ENCODE assay signal across 8 cellular contexts in the genomic region with DNA sequence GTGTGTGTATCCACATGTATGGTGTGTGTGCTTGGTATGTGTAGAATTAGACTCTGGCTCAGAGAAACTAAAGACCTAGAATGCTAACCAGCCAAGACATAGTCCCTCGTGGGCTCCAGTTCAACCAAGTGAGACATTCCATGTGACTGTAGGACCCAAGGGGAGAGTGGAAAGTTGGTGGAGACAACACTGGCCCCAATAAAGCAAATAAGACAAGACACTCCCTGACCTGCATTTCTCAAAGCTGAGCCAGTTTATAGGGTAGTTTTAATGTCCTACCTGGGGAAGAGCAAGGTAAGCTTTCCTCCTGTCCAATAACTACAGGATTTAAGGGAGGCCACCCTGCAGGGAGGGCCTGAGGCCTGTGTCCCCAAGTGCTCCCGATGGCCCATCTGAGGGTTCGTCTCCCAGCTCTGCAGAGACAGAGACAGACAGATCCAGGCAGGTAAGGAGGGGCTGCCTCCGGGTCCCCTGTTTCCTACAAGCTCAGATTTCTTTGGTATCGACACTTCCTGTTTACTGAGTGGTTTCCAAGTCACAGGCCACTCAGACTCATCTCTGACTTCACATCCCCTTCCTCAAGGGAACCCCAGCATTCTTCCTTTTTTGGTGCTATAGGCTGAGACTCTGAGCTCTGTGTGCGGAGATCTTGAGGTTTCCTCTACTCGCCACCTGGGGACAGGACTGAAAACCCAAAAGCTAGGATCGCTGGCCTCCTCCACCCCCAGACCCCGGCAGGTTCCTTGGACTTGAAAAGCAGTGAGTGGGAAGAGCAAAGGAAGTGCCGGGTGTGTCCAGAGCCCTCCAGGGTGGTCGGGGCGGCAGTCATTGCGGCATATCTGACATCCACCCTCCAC. TPM values are rescaled to one million over a fixed set of nuclear protein-coding genes. Genes with fewer than 3 reads are reported as not detected.
DNase-seq lines count a peak whose midpoint lies in the region; ATAC-seq lines count a peak whose summit lies in the region.

No MANE protein-coding gene starts in this region.

- peaks cover 74% of the 10 kb centered on the region for H3K4me1 Mint-ChIP-seq in activated T-cell treated with anti-CD3 and anti-CD28 coated beads, Interleukin-2, amount 50 U/mL, for 72 hours (ENCODE audit: low read depth)
- H3K4me1 Mint-ChIP-seq in immature natural killer cell, result peaks cover 53 to 54% of the 10 kb centered on the region in 2 donors

- peak overlapping the region; percentile 97 to 99 for H3K4me3 Mint-ChIP-seq in activated T-cell treated with anti-CD3 and anti-CD28 coated beads, Interleukin-2, amount 50 U/mL, for 72 hours
- H3K4me3 Mint-ChIP-seq in immature natural killer cell, result peak overlapping the region; percentile 88 to 95 (median 91)

- peak overlapping the region; percentile 99 for H3K27ac Mint-ChIP-seq in activated T-cell treated with anti-CD3 and anti-CD28 coated beads, Interleukin-2, amount 50 U/mL, for 72 hours
- H3K27ac Mint-ChIP-seq in immature natural killer cell, result peak overlapping the region; percentile 97 to 100 (median 99)

- no peaks in the 10 kb centered on the region for H3K9me3 ChIP-seq in stomach smooth muscle (ENCODE audit: control insufficient read depth in 2 of 2, low read length in 2 of 2)

- peak; percentile 65 for DNase-seq in CMK (ENCODE audit: low read depth)
- peak; percentile 14 for DNase-seq in HK-2 (ENCODE audit: unreplicated experiment)
- DNase-seq in activated T-cell treated with anti-CD3 and anti-CD28 coated beads, Interleukin-2, amount 50 U/mL, for 72 hours, result peak; percentile 58 to 59
- DNase-seq in immature natural killer cell, result peak; percentile 74 to 78 (median 76)
- DNase-seq in SW 1271 (lab: John Stamatoyannopoulos, UW), result no peak
- DNase-seq in HuH-7.5 (ENCODE audit: low spot score), result no peak

- peak overlapping the region; percentile 55 for H3K27ac ChIP-seq in stomach smooth muscle (ENCODE audit: low read length)

- ATAC-seq in GM21360 (IDR thresholded peaks at IDR 0.05; ENCODE audit: unreplicated experiment), result peak; percentile 40
- peak; percentile 76 to 82 for ATAC-seq in activated T-cell treated with anti-CD3 and anti-CD28 coated beads, Interleukin-2, amount 50 U/mL, for 72 hours (replicated peaks in 1 of 2)

- H3K36me3 ChIP-seq in stomach smooth muscle (ENCODE audit: control insufficient read depth in 2 of 2, insufficient read depth in 2 of 2, low read length in 2 of 2), result no peaks in the 10 kb centered on the region

- peak overlapping the region in 1 of 2 donors; percentile 29 for H3K4me3 ChIP-seq in stomach smooth muscle (ENCODE audit: low read length in 2 of 2)

- H3K27me3 Mint-ChIP-seq in activated T-cell treated with anti-CD3 and anti-CD28 coated beads, Interleukin-2, amount 50 U/mL, for 72 hours (ENCODE audit: low read depth), result no peaks in the 10 kb centered on the region
- peaks cover 4 to 13% (median 8%) of the 10 kb centered on the region in 3 donors for H3K27me3 Mint-ChIP-seq in immature natural killer cell (ENCODE audit: low read depth in 3 of 3)

- peaks cover 5 to 11% of the 10 kb centered on the region in 2 donors for H3K36me3 Mint-ChIP-seq in activated T-cell treated with anti-CD3 and anti-CD28 coated beads, Interleukin-2, amount 50 U/mL, for 72 hours (ENCODE audit: insufficient read depth in 2 of 2)
- H3K36me3 Mint-ChIP-seq in immature natural killer cell, result no peaks in the 10 kb centered on the region

- H3K9ac ChIP-seq in stomach smooth muscle (ENCODE audit: low read length in 2 of 2), result peak overlapping the region; percentile 21 to 32

- no peaks in the 10 kb centered on the region for H3K27me3 ChIP-seq in stomach smooth muscle (ENCODE audit: control insufficient read depth in 1 of 2, insufficient read depth in 2 of 2, low read length in 2 of 2)

- H3K4me1 ChIP-seq in stomach smooth muscle (ENCODE audit: control insufficient read depth, insufficient read depth, low read length), result peaks cover 16% of the 10 kb centered on the region

- no peaks in the 10 kb centered on the region for H3K9me3 Mint-ChIP-seq in activated T-cell treated with anti-CD3 and anti-CD28 coated beads, Interleukin-2, amount 50 U/mL, for 72 hours
- H3K9me3 Mint-ChIP-seq in immature natural killer cell, result no peaks in the 10 kb centered on the region

RNA-seq across cellular contexts. Expression of a gene that starts 9.3 kb away (rescaled TPM):
- 10 to 100 TPM; 46.5 to 47.4 TPM for total RNA-seq in activated T-cell treated with anti-CD3 and anti-CD28 coated beads, Interleukin-2, amount 50 U/mL, for 72 hours
- polyA plus RNA-seq in immature natural killer cell, result 10 to 100 TPM; 15.7 to 18.7 (median 16.7) TPM

Comparison
In these comparisons a context has a peak if more than half of its experiments do, and no peak if none do; other contexts are left out.
1. DNase-seq: peak in CMK (single experiment), HK-2 (single experiment), activated T-cell treated with anti-CD3 and anti-CD28 coated beads, Interleukin-2, amount 50 U/mL, for 72 hours (2 of 2) and immature natural killer cell (3 of 3); none in SW 1271 (0 of 2) and HuH-7.5 (single experiment).